ENCODE assay signal across 17 cellular contexts in the genomic region with DNA sequence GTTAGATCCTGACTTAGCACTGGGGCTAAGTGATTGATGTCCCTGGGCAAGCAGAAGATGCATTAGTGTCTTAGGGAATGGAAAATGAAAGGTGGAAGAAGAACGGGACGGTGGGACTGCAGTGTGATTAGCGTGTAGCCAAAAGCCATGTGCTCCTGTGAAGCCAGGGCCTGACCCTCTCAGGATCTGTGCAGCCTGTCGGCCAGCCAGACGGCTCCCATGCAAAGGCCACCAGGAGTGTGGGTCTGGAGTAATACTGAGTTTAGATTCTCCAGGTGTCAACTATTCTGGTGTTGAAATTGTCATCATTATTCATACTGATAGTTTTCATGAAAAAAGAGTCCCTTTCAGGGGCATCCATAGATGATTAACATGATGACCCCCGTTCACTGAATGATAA. TPM values are rescaled to one million over a fixed set of nuclear protein-coding genes. Genes with fewer than 3 reads are reported as not detected.
DNase-seq lines count a peak whose midpoint lies in the region; ATAC-seq, FAIRE-seq and TF ChIP-seq lines count a peak whose summit lies in the region.
"Had no signal": no experiment of that assay in that cellular context is flagged by ENCODE, and none has a peak within 500 bp of the region (broad histone marks: within the 10 kb centered on the region; RNA-seq: fewer than 3 reads in every experiment).

No MANE protein-coding gene starts in this region.

- H3K9me3 Mint-ChIP-seq in activated T-helper 17 cell treated with anti-CD3 and anti-CD28 coated beads, Interleukin-2, amount 50 U/mL, for 72 hours, result no peaks in the 10 kb centered on the region
- H3K9me3 Mint-ChIP-seq in natural killer cell treated with Interleukin-12 subunit alpha and Interleukin-12 subunit beta and Interleukin-15 and Interleukin-18, amount 100 ng/mL, for 72 hours, result no peaks in the 10 kb centered on the region
- H3K9me3 Mint-ChIP-seq: CD14-positive monocyte, H9 had no signal

- TF ChIP-seq POLR2A in GM12891 (IDR thresholded peaks at IDR 0.05; ENCODE audit: low read depth, low read length) (no peak), esophagus muscularis mucosa (IDR thresholded peaks at IDR 0.05; ENCODE audit: low read depth) (no peak)

- peak overlapping the region; percentile 25 for H3K27ac Mint-ChIP-seq in activated T-helper 17 cell treated with anti-CD3 and anti-CD28 coated beads, Interleukin-2, amount 50 U/mL, for 72 hours
- no peak overlapping the region for H3K27ac Mint-ChIP-seq in natural killer cell treated with Interleukin-12 subunit alpha and Interleukin-12 subunit beta and Interleukin-15 and Interleukin-18, amount 100 ng/mL, for 72 hours
- H3K27ac Mint-ChIP-seq: CD14-positive monocyte, H9 had no signal

- no peak for ATAC-seq in activated T-helper 17 cell treated with anti-CD3 and anti-CD28 coated beads, Interleukin-2, amount 50 U/mL, for 72 hours (replicated peaks)
- ATAC-seq in natural killer cell treated with Interleukin-12 subunit alpha and Interleukin-12 subunit beta and Interleukin-15 and Interleukin-18, amount 100 ng/mL, for 72 hours, result no peak
- ATAC-seq in HG03135 (IDR thresholded peaks at IDR 0.05; ENCODE audit: unreplicated experiment) (no peak), GM19395 (IDR thresholded peaks at IDR 0.05; ENCODE audit: unreplicated experiment) (no peak)
- ATAC-seq: A549 had no signal

- no peaks in the 10 kb centered on the region for H3K27me3 Mint-ChIP-seq in activated T-helper 17 cell treated with anti-CD3 and anti-CD28 coated beads, Interleukin-2, amount 50 U/mL, for 72 hours
- H3K27me3 Mint-ChIP-seq in natural killer cell treated with Interleukin-12 subunit alpha and Interleukin-12 subunit beta and Interleukin-15 and Interleukin-18, amount 100 ng/mL, for 72 hours, result peaks cover 0 to 3% of the 10 kb centered on the region in 2 donors

- TF ChIP-seq CTCF in C4-2B (conservative IDR thresholded peaks at IDR 0.05) (no peak), esophagus muscularis mucosa (IDR thresholded peaks at IDR 0.05) (no peak)

- intact Hi-C loops in esophagus muscularis mucosa (cut with DNase I), result no loop called here

- H3K36me3 Mint-ChIP-seq in activated T-helper 17 cell treated with anti-CD3 and anti-CD28 coated beads, Interleukin-2, amount 50 U/mL, for 72 hours (ENCODE audit: low read depth), result no peaks in the 10 kb centered on the region
- no peaks in the 10 kb centered on the region for H3K36me3 Mint-ChIP-seq in natural killer cell treated with Interleukin-12 subunit alpha and Interleukin-12 subunit beta and Interleukin-15 and Interleukin-18, amount 100 ng/mL, for 72 hours
- H3K36me3 Mint-ChIP-seq: CD14-positive monocyte had no signal

- FAIRE-seq in GM12891 (lab: Jason Lieb, UNC), result peak; percentile 45
- FAIRE-seq: A549 had no signal

- H3K4me3 ChIP-seq in esophagus muscularis mucosa, result no peak overlapping the region
- H3K4me3 ChIP-seq: A549 had no signal

- peaks cover 26 to 48% (median 47%) of the 10 kb centered on the region in 4 donors for H3K4me1 ChIP-seq in esophagus muscularis mucosa

- H3K36me3 ChIP-seq in esophagus muscularis mucosa, result no peaks in the 10 kb centered on the region
- H3K36me3 ChIP-seq: BE2C had no signal

- peaks cover 13% of the 10 kb centered on the region for H3K4me1 Mint-ChIP-seq in activated T-helper 17 cell treated with anti-CD3 and anti-CD28 coated beads, Interleukin-2, amount 50 U/mL, for 72 hours
- peaks cover 0 to 6% of the 10 kb centered on the region in 2 donors for H3K4me1 Mint-ChIP-seq in natural killer cell treated with Interleukin-12 subunit alpha and Interleukin-12 subunit beta and Interleukin-15 and Interleukin-18, amount 100 ng/mL, for 72 hours (ENCODE audit: low read depth in 2 of 2)

- H3K9me3 ChIP-seq in esophagus muscularis mucosa, result no peaks in the 10 kb centered on the region
- H3K9me3 ChIP-seq: A549, BE2C had no signal

- no peak for TF ChIP-seq EP300 in esophagus muscularis mucosa (IDR thresholded peaks at IDR 0.05)

- WGBS in esophagus muscularis mucosa, result 67% methylated on average over 6 of the region's 6 CpGs

- H3K4me3 Mint-ChIP-seq in activated T-helper 17 cell treated with anti-CD3 and anti-CD28 coated beads, Interleukin-2, amount 50 U/mL, for 72 hours, result peak overlapping the region; percentile 3
- no peak overlapping the region for H3K4me3 Mint-ChIP-seq in natural killer cell treated with Interleukin-12 subunit alpha and Interleukin-12 subunit beta and Interleukin-15 and Interleukin-18, amount 100 ng/mL, for 72 hours
- H3K4me3 Mint-ChIP-seq: CD14-positive monocyte, H9 had no signal

- H3K27me3 ChIP-seq in esophagus muscularis mucosa, result no peaks in the 10 kb centered on the region
- H3K27me3 ChIP-seq: BE2C had no signal

- H3K27ac ChIP-seq in C4-2B (peak overlapping the region; percentile 54), esophagus muscularis mucosa (replicated peaks in 1 of 4) (no peak overlapping the region)
- H3K27ac ChIP-seq: A549, HL-60 had no signal

- DNase-seq in GM12891 (ENCODE audit: insufficient read length, low spot score) (no peak), esophagus muscularis mucosa (ENCODE audit: extremely low spot score) (peak; percentile 64), occipital lobe (lab: John Stamatoyannopoulos, UW) (no peak)
- no peak for DNase-seq in natural killer cell treated with Interleukin-12 subunit alpha and Interleukin-12 subunit beta and Interleukin-15 and Interleukin-18, amount 100 ng/mL, for 72 hours (ENCODE audit: low spot score)
- DNase-seq: BE2C, GOT3, H9, KBM-7 had no signal

TF ChIP-seq in GM12891, 5 proteins besides CTCF, POLR2A, EP300 and RAD21:
- no peak for TF ChIP-seq POLR2AphosphoS5 (IDR thresholded peaks at IDR 0.05; ENCODE audit: low read depth, low read length)
- TF ChIP-seq SPI1 (IDR thresholded peaks at IDR 0.05; ENCODE audit: low read depth, low read length), result no peak
- TF ChIP-seq PAX5 (IDR thresholded peaks at IDR 0.05; ENCODE audit: insufficient read depth, low read length, severe bottlenecking), result no peak
- TF ChIP-seq POU2F2 (IDR thresholded peaks at IDR 0.05; ENCODE audit: low read depth, low read length), result no peak
- no peak for TF ChIP-seq TAF1 (IDR thresholded peaks at IDR 0.05; ENCODE audit: low read depth, low read length)

RNA-seq across cellular contexts. Expression of gene REELD1, which starts 32.0 kb away (rescaled TPM):
- 0.28 TPM for polyA plus RNA-seq in GM12891 (2012; ENCODE audit: low read depth, missing spikeins)
- total RNA-seq in activated T-helper 17 cell treated with anti-CD3 and anti-CD28 coated beads, Interleukin-2, amount 50 U/mL, for 72 hours, result under 1 TPM in 1 of 2 donors, not detected in 1; 0.15 TPM
- under 1 TPM in 2 of 4 donors, not detected in 2; 0.33 to 0.83 TPM for total RNA-seq in esophagus muscularis mucosa
- 1 to 10 TPM in 1 of 2 donors, not detected in 1; 1.0 TPM for total RNA-seq in natural killer cell treated with Interleukin-12 subunit alpha and Interleukin-12 subunit beta and Interleukin-15 and Interleukin-18, amount 100 ng/mL, for 72 hours
- not detected for total RNA-seq in occipital lobe
- total RNA-seq: Daoy, H9 had no signal
- polyA plus RNA-seq: AG04450, CD14-positive monocyte had no signal
